22 cellular contexts compared by ENCODE assay signal in genomic region chr15:58486062-58486461, GRCh38. TPM values are rescaled to one million over a fixed set of nuclear protein-coding genes. Genes with fewer than 3 reads are reported as not detected.
DNase-seq lines count a peak whose midpoint lies in the region; ATAC-seq and TF ChIP-seq lines count a peak whose summit lies in the region.
"Had no signal": no experiment of that assay in that cellular context is flagged by ENCODE, and none has a peak within 500 bp of the region (broad histone marks: within the 10 kb centered on the region; RNA-seq: fewer than 3 reads in every experiment).

No MANE protein-coding gene starts in this region.

- no peak overlapping the region for H2BK120ac ChIP-seq in mesenchymal stem cell (ENCODE audit: low read depth, low read length)

- no peak overlapping the region for H2AFZ ChIP-seq in mesenchymal stem cell (ENCODE audit: low read depth, low read length)

- H3K4me1 ChIP-seq in mesenchymal stem cell (ENCODE audit: control insufficient read depth, insufficient read depth, low read depth, low read length) (peaks cover 3% of the 10 kb centered on the region), esophagus muscularis mucosa (peaks cover 0 to 4% (median 0%) of the 10 kb centered on the region in 4 donors)

- ATAC-seq in activated CD8-positive, alpha-beta T cell treated with anti-CD3 and anti-CD28 coated beads for 36 hours = no peak
- no peak for ATAC-seq in GM18511 (IDR thresholded peaks at IDR 0.05; ENCODE audit: unreplicated experiment)
- no peak for ATAC-seq in GM21390 (IDR thresholded peaks at IDR 0.05; ENCODE audit: unreplicated experiment)
- ATAC-seq: Right ventricle myocardium inferior had no signal

- no peak overlapping the region for H3K4me3 Mint-ChIP-seq in activated naive CD4-positive, alpha-beta T cell treated with anti-CD3 and anti-CD28 coated beads, Interleukin-2, amount 10 ng/mL, durations not matched to agents 7 days and 5 days
- no peak overlapping the region for H3K4me3 Mint-ChIP-seq in activated CD8-positive, alpha-beta T cell treated with anti-CD3 and anti-CD28 coated beads for 36 hours
- H3K4me3 Mint-ChIP-seq: CD14-positive monocyte had no signal

- POLR2A ChIA-PET in activated CD8-positive, alpha-beta T cell treated with anti-CD3 and anti-CD28 coated beads for 36 hours (lab: Charles Lee) = interaction anchor here (1.2 to 2.4 kb wide), 2 partner anchors 9 to 12 kb away, joined by 4 to 10 read pairs; no protein-coding TSS in a partner anchor

- CTCF ChIA-PET in activated naive CD4-positive, alpha-beta T cell treated with anti-CD3 and anti-CD28 coated beads, Interleukin-2, amount 10 ng/mL, durations not matched to agents 7 days and 5 days (lab: Charles Lee) = no interaction called here
- CTCF ChIA-PET in activated CD8-positive, alpha-beta T cell treated with anti-CD3 and anti-CD28 coated beads for 36 hours (lab: Charles Lee) = interaction anchor here (1.0 kb wide), 1 partner anchor 21 kb away, joined by 3 read pairs; no protein-coding TSS in a partner anchor

- H2BK5ac ChIP-seq in mesenchymal stem cell (ENCODE audit: low read depth, low read length, poor library complexity, severe bottlenecking) = no peak overlapping the region

- TF ChIP-seq POLR2A in esophagus muscularis mucosa (IDR thresholded peaks at IDR 0.05; ENCODE audit: low read depth) = no peak

- peak overlapping the region; percentile 7 for H4K91ac ChIP-seq in mesenchymal stem cell (ENCODE audit: low read length)

- intact Hi-C loops in activated CD8-positive, alpha-beta T cell treated with anti-CD3 and anti-CD28 coated beads for 36 hours (cut with micrococcal nuclease) = no loop called here
- intact Hi-C loops in esophagus muscularis mucosa (cut with DNase I) = no loop called here

- H3K9me3 Mint-ChIP-seq in activated naive CD4-positive, alpha-beta T cell treated with anti-CD3 and anti-CD28 coated beads, Interleukin-2, amount 10 ng/mL, durations not matched to agents 7 days and 5 days = peaks cover 20% of the 10 kb centered on the region
- no peaks in the 10 kb centered on the region for H3K9me3 Mint-ChIP-seq in activated CD8-positive, alpha-beta T cell treated with anti-CD3 and anti-CD28 coated beads for 36 hours

- peak overlapping the region; percentile 96 for H3K27ac Mint-ChIP-seq in activated naive CD4-positive, alpha-beta T cell treated with anti-CD3 and anti-CD28 coated beads, Interleukin-2, amount 10 ng/mL, durations not matched to agents 7 days and 5 days
- peak overlapping the region; percentile 60 for H3K27ac Mint-ChIP-seq in activated CD8-positive, alpha-beta T cell treated with anti-CD3 and anti-CD28 coated beads for 36 hours

- H3K4me3 ChIP-seq in mesenchymal stem cell (ENCODE audit: insufficient read depth in 1 of 2, low read depth in 1 of 2, low read length in 2 of 2) = no peak overlapping the region
- no peak overlapping the region for H3K4me3 ChIP-seq in esophagus muscularis mucosa

- H3K4ac ChIP-seq in mesenchymal stem cell (ENCODE audit: low read depth in 1 of 2, low read length in 2 of 2) = no peak overlapping the region

- H3K79me1 ChIP-seq in mesenchymal stem cell (replicated peaks; ENCODE audit: low read length, poor library complexity, severe bottlenecking) = no peaks in the 10 kb centered on the region

- H3K4me1 Mint-ChIP-seq in activated naive CD4-positive, alpha-beta T cell treated with anti-CD3 and anti-CD28 coated beads, Interleukin-2, amount 10 ng/mL, durations not matched to agents 7 days and 5 days = peaks cover 54% of the 10 kb centered on the region
- H3K4me1 Mint-ChIP-seq in activated CD8-positive, alpha-beta T cell treated with anti-CD3 and anti-CD28 coated beads for 36 hours (ENCODE audit: low read depth) = peaks cover 33% of the 10 kb centered on the region

- peaks cover 30% of the 10 kb centered on the region for H3K36me3 Mint-ChIP-seq in activated naive CD4-positive, alpha-beta T cell treated with anti-CD3 and anti-CD28 coated beads, Interleukin-2, amount 10 ng/mL, durations not matched to agents 7 days and 5 days
- no peaks in the 10 kb centered on the region for H3K36me3 Mint-ChIP-seq in activated CD8-positive, alpha-beta T cell treated with anti-CD3 and anti-CD28 coated beads for 36 hours (ENCODE audit: low read depth)

- DNase-seq in activated naive CD4-positive, alpha-beta T cell treated with anti-CD3 and anti-CD28 coated beads, Interleukin-2, amount 10 ng/mL, durations not matched to agents 7 days and 5 days = no peak
- DNase-seq in activated naive CD4-positive, alpha-beta T cell treated with anti-CD3 and anti-CD28 coated beads, Interleukin-2, amount 50 U/mL, for 16 hours = no peak
- no peak for DNase-seq in activated CD8-positive, alpha-beta T cell treated with anti-CD3 and anti-CD28 coated beads for 36 hours
- no peak for DNase-seq in mesenchymal stem cell
- DNase-seq in esophagus muscularis mucosa (ENCODE audit: extremely low spot score) = no peak
- DNase-seq in HuH-7.5 (ENCODE audit: low spot score) = no peak
- DNase-seq: central memory CD4-positive, alpha-beta T cell; erythroblast; Karpas-422; mammary epithelial cell; NCI-H1092 treated with DMSO at 0.1 percent for 48 hours; NCI-H2081; NCI-H510A; stimulated activated CD4-positive, alpha-beta T cell treated with anti-CD3 and anti-CD28 coated beads, Interleukin-1b, Interleukin-23, amount 100 ng/mL, for 48 hours had no signal

- H3K27ac ChIP-seq in mesenchymal stem cell (ENCODE audit: low read length, poor library complexity, severe bottlenecking) (no peak overlapping the region), esophagus muscularis mucosa (replicated peaks in 1 of 4) (no peak overlapping the region)

- H3K27me3 Mint-ChIP-seq in activated naive CD4-positive, alpha-beta T cell treated with anti-CD3 and anti-CD28 coated beads, Interleukin-2, amount 10 ng/mL, durations not matched to agents 7 days and 5 days = no peaks in the 10 kb centered on the region
- no peaks in the 10 kb centered on the region for H3K27me3 Mint-ChIP-seq in activated CD8-positive, alpha-beta T cell treated with anti-CD3 and anti-CD28 coated beads for 36 hours

- WGBS in mesenchymal stem cell = 77% methylated on average over 2 of the region's 2 CpGs
- 94% methylated on average over 2 of the region's 2 CpGs for WGBS in esophagus muscularis mucosa

- TF ChIP-seq EP300 in esophagus muscularis mucosa (IDR thresholded peaks at IDR 0.05) = no peak

- no peak overlapping the region for H4K8ac ChIP-seq in mesenchymal stem cell (ENCODE audit: low read length)

- peak overlapping the region in 1 of 2 experiments; percentile 1 for H3K14ac ChIP-seq in mesenchymal stem cell (ENCODE audit: low read length in 2 of 2)

- peaks cover 0 to 2% of the 10 kb centered on the region in 2 experiments for H3K36me3 ChIP-seq in mesenchymal stem cell (ENCODE audit: control insufficient read depth in 1 of 2, insufficient read depth in 2 of 2, low read depth in 1 of 2, low read length in 2 of 2)
- H3K36me3 ChIP-seq in esophagus muscularis mucosa = no peaks in the 10 kb centered on the region

- no peak overlapping the region for H3K4me2 ChIP-seq in mesenchymal stem cell (ENCODE audit: low read length, poor library complexity, severe bottlenecking)

- no peak overlapping the region for H3K18ac ChIP-seq in mesenchymal stem cell (ENCODE audit: low read depth in 1 of 2, low read length in 2 of 2)

- no peak overlapping the region for H2BK12ac ChIP-seq in mesenchymal stem cell (ENCODE audit: low read length in 2 of 2)

- peak overlapping the region; percentile 68 for H2AK5ac ChIP-seq in mesenchymal stem cell (ENCODE audit: low read length, severe bottlenecking)

- no peak overlapping the region for H2BK15ac ChIP-seq in mesenchymal stem cell (ENCODE audit: low read depth, poor library complexity, severe bottlenecking)

- no peaks in the 10 kb centered on the region for H3K27me3 ChIP-seq in mesenchymal stem cell (ENCODE audit: control insufficient read depth in 1 of 2, insufficient read depth in 1 of 2, low read length in 2 of 2)
- H3K27me3 ChIP-seq in esophagus muscularis mucosa = no peaks in the 10 kb centered on the region

- H3K9ac ChIP-seq in mesenchymal stem cell (ENCODE audit: low read length) = no peak overlapping the region

- H3K23ac ChIP-seq in mesenchymal stem cell (ENCODE audit: low read length in 2 of 2) = no peak overlapping the region

- H3K9me3 ChIP-seq in mesenchymal stem cell (ENCODE audit: control insufficient read depth, low read length) (peaks cover 20% of the 10 kb centered on the region), esophagus muscularis mucosa (peaks cover 0 to 8% (median 6%) of the 10 kb centered on the region in 4 donors)

- TF ChIP-seq CTCF in activated CD8-positive, alpha-beta T cell treated with anti-CD3 and anti-CD28 coated beads for 36 hours (IDR thresholded peaks at IDR 0.05) = no peak
- no peak for TF ChIP-seq CTCF in esophagus muscularis mucosa (IDR thresholded peaks at IDR 0.05)

RNA-seq across cellular contexts. Expression of gene LIPC, which starts 54.3 kb away (rescaled TPM):
- total RNA-seq in activated CD8-positive, alpha-beta T cell treated with anti-CD3 and anti-CD28 coated beads for 36 hours = 1 to 10 TPM; 1.0 to 1.2 TPM
- not detected for polyA plus RNA-seq in mesenchymal stem cell (2013, experiment 1 of 2)
- polyA plus RNA-seq in mesenchymal stem cell (2013, experiment 2 of 2) = not detected
- under 1 TPM; 0.06 to 0.63 (median 0.37) TPM for total RNA-seq in esophagus muscularis mucosa
- total RNA-seq: A673, frontal cortex, H1, mammary epithelial cell had no signal
- polyA plus RNA-seq: H1, mammary epithelial cell, neural cell had no signal
